22 cellular contexts compared by ENCODE assay signal in the genomic region with DNA sequence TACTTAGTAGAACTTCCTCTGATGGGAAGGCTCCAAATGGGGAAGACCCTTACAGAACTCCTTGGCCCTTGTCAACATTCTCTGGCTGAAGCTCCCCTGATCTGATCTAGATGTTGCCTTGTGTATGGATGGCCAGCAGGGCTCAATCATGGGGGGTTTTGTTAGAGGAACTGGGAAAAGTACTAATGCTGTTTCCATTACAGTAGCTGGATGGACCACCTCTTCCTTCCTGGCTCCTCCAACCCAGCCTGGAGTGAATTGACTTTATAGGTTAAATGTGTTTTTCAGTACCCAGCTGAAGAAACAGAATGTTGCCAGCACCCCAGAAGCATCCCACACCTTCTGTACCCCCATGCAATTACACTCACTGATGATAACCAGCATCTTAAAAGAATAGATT. TPM values are rescaled to one million over a fixed set of nuclear protein-coding genes. Genes with fewer than 3 reads are reported as not detected.
A peak's percentile ranks its signal among the peaks of the same experiment; 100 is the strongest.
DNase-seq lines count a peak whose midpoint lies in the region; ATAC-seq, FAIRE-seq and TF ChIP-seq lines count a peak whose summit lies in the region.
"Had no signal": no experiment of that assay in that cellular context is flagged by ENCODE, and none has a peak within 500 bp of the region (broad histone marks: within the 10 kb centered on the region; RNA-seq: fewer than 3 reads in every experiment).

No MANE protein-coding gene starts in this region.

- H3K27me3 Mint-ChIP-seq in activated CD8-positive, alpha-beta T cell treated with anti-CD3 and anti-CD28 coated beads, Interleukin-2, amount 10 ng/mL, durations not matched to agents 7 days and 5 days (ENCODE audit: low read depth): no peaks in the 10 kb centered on the region
- H3K27me3 Mint-ChIP-seq in activated CD8-positive, alpha-beta T cell treated with anti-CD3 and anti-CD28 coated beads for 36 hours: no peaks in the 10 kb centered on the region
- no peaks in the 10 kb centered on the region for H3K27me3 Mint-ChIP-seq in natural killer cell treated with Interleukin-12 subunit alpha and Interleukin-12 subunit beta and Interleukin-15 and Interleukin-18, amount 100 ng/mL, for 72 hours
- no peaks in the 10 kb centered on the region for H3K27me3 Mint-ChIP-seq in natural killer cell (ENCODE audit: low read depth in 2 of 2)

- no peak for TF ChIP-seq CTCF in activated CD8-positive, alpha-beta T cell treated with anti-CD3 and anti-CD28 coated beads for 36 hours (IDR thresholded peaks at IDR 0.05)
- TF ChIP-seq CTCF in natural killer cell (IDR thresholded peaks at IDR 0.05): no peak
- no peak for TF ChIP-seq CTCF in endothelial cell of umbilical vein (IDR thresholded peaks at IDR 0.05; ENCODE audit: extremely low read depth in 1 of 2, insufficient read depth in 1 of 2, low read depth in 1 of 2, low read length in 2 of 2)

- H3K27me3 ChIP-seq in endothelial cell of umbilical vein (ENCODE audit: control insufficient read depth in 2 of 2, insufficient read depth in 2 of 2, low read length in 2 of 2): no peaks in the 10 kb centered on the region

- no peaks in the 10 kb centered on the region for H3K9me1 ChIP-seq in endothelial cell of umbilical vein (replicated peaks; ENCODE audit: control insufficient read depth, extremely low read depth, insufficient read depth, low read length)

- H3K9ac ChIP-seq in endothelial cell of umbilical vein (replicated peaks; ENCODE audit: extremely low read depth, insufficient read depth, low read length): no peak overlapping the region

- no peak for DNase-seq in activated CD8-positive, alpha-beta T cell treated with anti-CD3 and anti-CD28 coated beads, Interleukin-2, amount 10 ng/mL, durations not matched to agents 7 days and 5 days
- DNase-seq in activated CD8-positive, alpha-beta T cell treated with anti-CD3 and anti-CD28 coated beads for 36 hours: no peak
- DNase-seq in natural killer cell treated with Interleukin-12 subunit alpha and Interleukin-12 subunit beta and Interleukin-15 and Interleukin-18, amount 100 ng/mL, for 72 hours (ENCODE audit: low spot score): no peak
- DNase-seq in natural killer cell (no peak), endothelial cell of umbilical vein (ENCODE audit: low read depth, low spot score) (peak; percentile 70), DMS53 (lab: John Stamatoyannopoulos, UW) (no peak)
- DNase-seq in stimulated activated effector memory CD8-positive, alpha-beta T cell treated with anti-CD3 and anti-CD28 coated beads, Interleukin-12 subunit alpha, Interleukin-12 subunit beta, amount 100 ng/mL, for 72 hours (ENCODE audit: low spot score in 2 of 2): no peak
- DNase-seq: 8988T; DMS153; EL; HCEC 1CT; NCI-H1105; NCI-H2081; NK-92 treated with Interleukin-12 subunit alpha and Interleukin-12 subunit beta, amount 100 ng/mL, for 24 hours; SHP77 had no signal

- no peaks in the 10 kb centered on the region for H3K79me2 ChIP-seq in endothelial cell of umbilical vein (ENCODE audit: control insufficient read depth, insufficient read depth, low read length)

- no TSS peak for BruUV-seq in endothelial cell of umbilical vein (replicated peaks; lab: Mats Ljungman, UMichigan)

- no peak overlapping the region for H2AFZ ChIP-seq in endothelial cell of umbilical vein (ENCODE audit: low read depth, low read length)
- H2AFZ ChIP-seq: GM23338 had no signal

- H3K36me3 ChIP-seq in endothelial cell of umbilical vein (ENCODE audit: control insufficient read depth in 2 of 2, extremely low read depth in 1 of 2, insufficient read depth in 2 of 2, low read length in 2 of 2): peaks cover 4 to 10% of the 10 kb centered on the region in 2 experiments

- peaks cover 31% of the 10 kb centered on the region for H3K4me1 Mint-ChIP-seq in activated CD8-positive, alpha-beta T cell treated with anti-CD3 and anti-CD28 coated beads, Interleukin-2, amount 10 ng/mL, durations not matched to agents 7 days and 5 days (ENCODE audit: low read depth)
- H3K4me1 Mint-ChIP-seq in activated CD8-positive, alpha-beta T cell treated with anti-CD3 and anti-CD28 coated beads for 36 hours (ENCODE audit: low read depth): peaks cover 18% of the 10 kb centered on the region
- H3K4me1 Mint-ChIP-seq in natural killer cell treated with Interleukin-12 subunit alpha and Interleukin-12 subunit beta and Interleukin-15 and Interleukin-18, amount 100 ng/mL, for 72 hours (ENCODE audit: low read depth in 2 of 2): peaks cover 21 to 26% of the 10 kb centered on the region in 2 donors
- peaks cover 32 to 33% of the 10 kb centered on the region in 2 donors for H3K4me1 Mint-ChIP-seq in natural killer cell
- H3K4me1 Mint-ChIP-seq in stimulated activated effector memory CD8-positive, alpha-beta T cell treated with anti-CD3 and anti-CD28 coated beads, Interleukin-12 subunit alpha, Interleukin-12 subunit beta, amount 100 ng/mL, for 72 hours: peaks cover 18% of the 10 kb centered on the region
- H3K4me1 Mint-ChIP-seq: CD14-positive monocyte, GM23338 had no signal

- peaks cover 13% of the 10 kb centered on the region for H3K4me1 ChIP-seq in endothelial cell of umbilical vein (ENCODE audit: control insufficient read depth, extremely low read depth, insufficient read depth, low read length)

- intact Hi-C loops in activated CD8-positive, alpha-beta T cell treated with anti-CD3 and anti-CD28 coated beads for 36 hours (cut with micrococcal nuclease): no loop called here
- intact Hi-C loops in natural killer cell (cut with micrococcal nuclease): no loop called here
- intact Hi-C loops in endothelial cell of umbilical vein (cut with micrococcal nuclease): no loop called here

- dilution Hi-C loops in endothelial cell of umbilical vein (cut with MboI; ENCODE audit: extremely low pct_ligation_motif_present, low sequenced_read_pairs): no loop called here

- no peak for FAIRE-seq in endothelial cell of umbilical vein (lab: Jason Lieb, UNC)
- FAIRE-seq: GM12878, GM19239, K562, RCC 7860 had no signal

- POLR2A ChIA-PET in activated CD8-positive, alpha-beta T cell treated with anti-CD3 and anti-CD28 coated beads, Interleukin-2, amount 10 ng/mL, durations not matched to agents 7 days and 5 days (lab: Charles Lee): no interaction called here
- POLR2A ChIA-PET in activated CD8-positive, alpha-beta T cell treated with anti-CD3 and anti-CD28 coated beads for 36 hours (lab: Charles Lee): no interaction called here
- POLR2A ChIA-PET in endothelial cell of umbilical vein (lab: Charles Lee): interaction anchor here (0.6 to 1.3 kb wide), 2 partner anchors 9 to 28 kb away, joined by 3 to 4 read pairs; no protein-coding TSS in a partner anchor

- H4K20me1 ChIP-seq in endothelial cell of umbilical vein (replicated peaks; ENCODE audit: control insufficient read depth, extremely low read depth, insufficient read depth, low read length): no peaks in the 10 kb centered on the region

- no peak overlapping the region for H3K4me3 ChIP-seq in endothelial cell of umbilical vein (replicated peaks in 1 of 3; ENCODE audit: insufficient read depth in 1 of 3, low read depth in 1 of 3, low read length in 3 of 3)
- H3K4me3 ChIP-seq: GM12878, GM23338, K562 had no signal

- H3K27ac Mint-ChIP-seq in activated CD8-positive, alpha-beta T cell treated with anti-CD3 and anti-CD28 coated beads, Interleukin-2, amount 10 ng/mL, durations not matched to agents 7 days and 5 days: peak overlapping the region; percentile 31
- no peak overlapping the region for H3K27ac Mint-ChIP-seq in activated CD8-positive, alpha-beta T cell treated with anti-CD3 and anti-CD28 coated beads for 36 hours
- no peak overlapping the region for H3K27ac Mint-ChIP-seq in natural killer cell treated with Interleukin-12 subunit alpha and Interleukin-12 subunit beta and Interleukin-15 and Interleukin-18, amount 100 ng/mL, for 72 hours
- H3K27ac Mint-ChIP-seq in natural killer cell: peak overlapping the region in 1 of 2 donors; percentile 74
- H3K27ac Mint-ChIP-seq in stimulated activated effector memory CD8-positive, alpha-beta T cell treated with anti-CD3 and anti-CD28 coated beads, Interleukin-12 subunit alpha, Interleukin-12 subunit beta, amount 100 ng/mL, for 72 hours: peak overlapping the region; percentile 80
- H3K27ac Mint-ChIP-seq: GM23338 had no signal

- TF ChIP-seq POLR2A in endothelial cell of umbilical vein (IDR thresholded peaks at IDR 0.05; ENCODE audit: low read depth, low read length): no peak

- ATAC-seq in activated CD8-positive, alpha-beta T cell treated with anti-CD3 and anti-CD28 coated beads, Interleukin-2, amount 10 ng/mL, durations not matched to agents 7 days and 5 days: no peak
- no peak for ATAC-seq in activated CD8-positive, alpha-beta T cell treated with anti-CD3 and anti-CD28 coated beads for 36 hours
- no peak for ATAC-seq in natural killer cell treated with Interleukin-12 subunit alpha and Interleukin-12 subunit beta and Interleukin-15 and Interleukin-18, amount 100 ng/mL, for 72 hours
- no peak for ATAC-seq in natural killer cell
- ATAC-seq in stimulated activated effector memory CD8-positive, alpha-beta T cell treated with anti-CD3 and anti-CD28 coated beads, Interleukin-12 subunit alpha, Interleukin-12 subunit beta, amount 100 ng/mL, for 72 hours: no peak
- ATAC-seq in HG03175 (IDR thresholded peaks at IDR 0.05; ENCODE audit: unreplicated experiment): no peak
- ATAC-seq: GM12878, GM23338, K562 had no signal

- peaks cover 74% of the 10 kb centered on the region for H3K36me3 Mint-ChIP-seq in activated CD8-positive, alpha-beta T cell treated with anti-CD3 and anti-CD28 coated beads, Interleukin-2, amount 10 ng/mL, durations not matched to agents 7 days and 5 days (ENCODE audit: low read depth)
- peaks cover 72% of the 10 kb centered on the region for H3K36me3 Mint-ChIP-seq in activated CD8-positive, alpha-beta T cell treated with anti-CD3 and anti-CD28 coated beads for 36 hours (ENCODE audit: low read depth)
- H3K36me3 Mint-ChIP-seq in natural killer cell treated with Interleukin-12 subunit alpha and Interleukin-12 subunit beta and Interleukin-15 and Interleukin-18, amount 100 ng/mL, for 72 hours: peaks cover 34% of the 10 kb centered on the region
- H3K36me3 Mint-ChIP-seq in natural killer cell: peaks cover 10% of the 10 kb centered on the region
- H3K36me3 Mint-ChIP-seq in stimulated activated effector memory CD8-positive, alpha-beta T cell treated with anti-CD3 and anti-CD28 coated beads, Interleukin-12 subunit alpha, Interleukin-12 subunit beta, amount 100 ng/mL, for 72 hours: peaks cover 92% of the 10 kb centered on the region

- H3K27ac ChIP-seq in endothelial cell of umbilical vein (ENCODE audit: insufficient read depth, low read depth, low read length): no peak overlapping the region

- no peaks in the 10 kb centered on the region for H3K9me3 ChIP-seq in endothelial cell of umbilical vein (replicated peaks; ENCODE audit: control insufficient read depth, insufficient read depth, low read length)

- H3K9me3 Mint-ChIP-seq in activated CD8-positive, alpha-beta T cell treated with anti-CD3 and anti-CD28 coated beads, Interleukin-2, amount 10 ng/mL, durations not matched to agents 7 days and 5 days (ENCODE audit: insufficient read depth): peaks cover 10% of the 10 kb centered on the region
- H3K9me3 Mint-ChIP-seq in activated CD8-positive, alpha-beta T cell treated with anti-CD3 and anti-CD28 coated beads for 36 hours: peaks cover 9% of the 10 kb centered on the region
- H3K9me3 Mint-ChIP-seq in natural killer cell treated with Interleukin-12 subunit alpha and Interleukin-12 subunit beta and Interleukin-15 and Interleukin-18, amount 100 ng/mL, for 72 hours: no peaks in the 10 kb centered on the region
- no peaks in the 10 kb centered on the region for H3K9me3 Mint-ChIP-seq in natural killer cell
- no peaks in the 10 kb centered on the region for H3K9me3 Mint-ChIP-seq in stimulated activated effector memory CD8-positive, alpha-beta T cell treated with anti-CD3 and anti-CD28 coated beads, Interleukin-12 subunit alpha, Interleukin-12 subunit beta, amount 100 ng/mL, for 72 hours

- no peak overlapping the region for H3K4me3 Mint-ChIP-seq in activated CD8-positive, alpha-beta T cell treated with anti-CD3 and anti-CD28 coated beads, Interleukin-2, amount 10 ng/mL, durations not matched to agents 7 days and 5 days
- H3K4me3 Mint-ChIP-seq in activated CD8-positive, alpha-beta T cell treated with anti-CD3 and anti-CD28 coated beads for 36 hours: no peak overlapping the region
- H3K4me3 Mint-ChIP-seq in natural killer cell treated with Interleukin-12 subunit alpha and Interleukin-12 subunit beta and Interleukin-15 and Interleukin-18, amount 100 ng/mL, for 72 hours: peak overlapping the region; percentile 20
- no peak overlapping the region for H3K4me3 Mint-ChIP-seq in natural killer cell
- no peak overlapping the region for H3K4me3 Mint-ChIP-seq in stimulated activated effector memory CD8-positive, alpha-beta T cell treated with anti-CD3 and anti-CD28 coated beads, Interleukin-12 subunit alpha, Interleukin-12 subunit beta, amount 100 ng/mL, for 72 hours
- H3K4me3 Mint-ChIP-seq: CD14-positive monocyte, GM23338 had no signal

- CTCF ChIA-PET in activated CD8-positive, alpha-beta T cell treated with anti-CD3 and anti-CD28 coated beads, Interleukin-2, amount 10 ng/mL, durations not matched to agents 7 days and 5 days (lab: Charles Lee): interaction anchor here (1.4 to 2.1 kb wide), 2 partner anchors 10 to 15 kb away, joined by 4 to 12 read pairs; no protein-coding TSS in a partner anchor
- CTCF ChIA-PET in activated CD8-positive, alpha-beta T cell treated with anti-CD3 and anti-CD28 coated beads for 36 hours (lab: Charles Lee): interaction anchor here (1.8 kb wide), 1 partner anchor 10 kb away, joined by 10 read pairs; no protein-coding TSS in a partner anchor
- CTCF ChIA-PET in endothelial cell of umbilical vein (lab: Charles Lee): interaction anchor here (3.4 to 3.5 kb wide), 2 partner anchors 8 to 11 kb away, joined by 15 to 16 read pairs; no protein-coding TSS in a partner anchor

- H3K4me2 ChIP-seq in endothelial cell of umbilical vein (ENCODE audit: insufficient read depth, low read length): no peak overlapping the region
- H3K4me2 ChIP-seq: GM23338 had no signal

RNA-seq across cellular contexts. Expression of gene CLEC3B, which starts 22.7 kb away (rescaled TPM):
- total RNA-seq in activated CD8-positive, alpha-beta T cell treated with anti-CD3 and anti-CD28 coated beads, Interleukin-2, amount 10 ng/mL, durations not matched to agents 7 days and 5 days: under 1 TPM; 0.29 TPM
- not detected for total RNA-seq in activated CD8-positive, alpha-beta T cell treated with anti-CD3 and anti-CD28 coated beads for 36 hours
- total RNA-seq in natural killer cell treated with Interleukin-12 subunit alpha and Interleukin-12 subunit beta and Interleukin-15 and Interleukin-18, amount 100 ng/mL, for 72 hours: not detected
- 1 to 10 TPM in 2 of 3 donors, under 1 TPM in 1; 0.87 to 1.5 (median 1.1) TPM for total RNA-seq in natural killer cell
- total RNA-seq in endothelial cell of umbilical vein: not detected in 2 replicates
- polyA plus RNA-seq in endothelial cell of umbilical vein: 1.8 and 3.2 TPM in 2 replicates
- 1.0 and 1.5 TPM in 2 replicates for polyA plus RNA-seq in endothelial cell of umbilical vein (2011; cell fraction: cytosol; rRNA removed)
- 0.18 and 0.91 TPM in 2 replicates for polyA plus RNA-seq in endothelial cell of umbilical vein (2011; cell fraction: nucleus; rRNA removed)
- 0.85 TPM in 1 of 2 replicates, not detected in the other for polyA plus RNA-seq in endothelial cell of umbilical vein (2012)
- polyA minus RNA-seq in endothelial cell of umbilical vein: 0.21 TPM in 1 of 2 replicates, not detected in the other
- not detected for polyA minus RNA-seq in endothelial cell of umbilical vein (2011; cell fraction: cytosol; rRNA and poly(A)+ RNA removed)
- polyA minus RNA-seq in endothelial cell of umbilical vein (2011; cell fraction: nucleus; rRNA and poly(A)+ RNA removed): not detected in 2 replicates
- total RNA-seq: GM23338, K562 had no signal
- polyA plus RNA-seq: GM12878, GM23338, K562 had no signal

RNA-seq across cellular contexts. Expression of gene EXOSC7, which starts 27.4 kb away (rescaled TPM):
- 10 to 100 TPM; 49.5 to 50.1 TPM for total RNA-seq in activated CD8-positive, alpha-beta T cell treated with anti-CD3 and anti-CD28 coated beads, Interleukin-2, amount 10 ng/mL, durations not matched to agents 7 days and 5 days
- total RNA-seq in activated CD8-positive, alpha-beta T cell treated with anti-CD3 and anti-CD28 coated beads for 36 hours: 10 to 100 TPM; 79.8 to 80.7 TPM
- total RNA-seq in natural killer cell treated with Interleukin-12 subunit alpha and Interleukin-12 subunit beta and Interleukin-15 and Interleukin-18, amount 100 ng/mL, for 72 hours: 10 to 100 TPM; 50.7 to 75.7 TPM
- total RNA-seq in natural killer cell (10 to 100 TPM; 32.8 to 46.6 (median 36.0) TPM), endothelial cell of umbilical vein (44.5 and 46.2 TPM in 2 replicates)
- 35.3 and 53.8 TPM in 2 replicates for polyA plus RNA-seq in endothelial cell of umbilical vein
- polyA plus RNA-seq in endothelial cell of umbilical vein (2011; cell fraction: cytosol; rRNA removed): 62.1 and 71.9 TPM in 2 replicates
- polyA plus RNA-seq in endothelial cell of umbilical vein (2011; cell fraction: nucleus; rRNA removed): 50.0 and 63.3 TPM in 2 replicates
- 60.1 and 71.0 TPM in 2 replicates for polyA plus RNA-seq in endothelial cell of umbilical vein (2012)
- polyA minus RNA-seq in endothelial cell of umbilical vein: 42.3 and 48.3 TPM in 2 replicates
- 16.2 TPM for polyA minus RNA-seq in endothelial cell of umbilical vein (2011; cell fraction: cytosol; rRNA and poly(A)+ RNA removed)
- 34.7 and 46.8 TPM in 2 replicates for polyA minus RNA-seq in endothelial cell of umbilical vein (2011; cell fraction: nucleus; rRNA and poly(A)+ RNA removed)

RNA-seq across cellular contexts. Expression of gene ZDHHC3, which starts 27.4 kb away (rescaled TPM):
- total RNA-seq in activated CD8-positive, alpha-beta T cell treated with anti-CD3 and anti-CD28 coated beads, Interleukin-2, amount 10 ng/mL, durations not matched to agents 7 days and 5 days: 10 to 100 TPM; 62.3 to 71.3 TPM
- 10 to 100 TPM; 28.6 to 36.0 TPM for total RNA-seq in activated CD8-positive, alpha-beta T cell treated with anti-CD3 and anti-CD28 coated beads for 36 hours
- total RNA-seq in natural killer cell treated with Interleukin-12 subunit alpha and Interleukin-12 subunit beta and Interleukin-15 and Interleukin-18, amount 100 ng/mL, for 72 hours: 100 to 1,000 TPM in 1 of 2 donors, 10 to 100 TPM in 1; 63.8 to 122 TPM
- total RNA-seq in natural killer cell: 10 to 100 TPM; 62.3 to 100.0 (median 78.6) TPM
- 62.4 and 62.7 TPM in 2 replicates for total RNA-seq in endothelial cell of umbilical vein
- polyA plus RNA-seq in endothelial cell of umbilical vein: 97.1 and 131 TPM in 2 replicates
- polyA plus RNA-seq in endothelial cell of umbilical vein (2011; cell fraction: cytosol; rRNA removed): 102 and 116 TPM in 2 replicates
- polyA plus RNA-seq in endothelial cell of umbilical vein (2011; cell fraction: nucleus; rRNA removed): 95.9 and 110 TPM in 2 replicates
- 55.8 and 66.8 TPM in 2 replicates for polyA plus RNA-seq in endothelial cell of umbilical vein (2012)
- polyA minus RNA-seq in endothelial cell of umbilical vein: 263 and 303 TPM in 2 replicates
- polyA minus RNA-seq in endothelial cell of umbilical vein (2011; cell fraction: cytosol; rRNA and poly(A)+ RNA removed): 51.7 TPM
- polyA minus RNA-seq in endothelial cell of umbilical vein (2011; cell fraction: nucleus; rRNA and poly(A)+ RNA removed): 60.0 and 67.5 TPM in 2 replicates

Comparison
In these comparisons a context has a peak if more than half of its experiments do, and no peak if none do; other contexts are left out.
1. H3K27ac Mint-ChIP-seq: peak in activated CD8-positive, alpha-beta T cell treated with anti-CD3 and anti-CD28 coated beads, Interleukin-2, amount 10 ng/mL, durations not matched to agents 7 days and 5 days (single experiment) and stimulated activated effector memory CD8-positive, alpha-beta T cell treated with anti-CD3 and anti-CD28 coated beads, Interleukin-12 subunit alpha, Interleukin-12 subunit beta, amount 100 ng/mL, for 72 hours (single experiment); none in activated CD8-positive, alpha-beta T cell treated with anti-CD3 and anti-CD28 coated beads for 36 hours (single experiment) and natural killer cell treated with Interleukin-12 subunit alpha and Interleukin-12 subunit beta and Interleukin-15 and Interleukin-18, amount 100 ng/mL, for 72 hours (0 of 2).